ENCODE assay signal across 15 cellular contexts in genomic region chr19:56291857-56292256, GRCh38. TPM values are rescaled to one million over a fixed set of nuclear protein-coding genes. Genes with fewer than 3 reads are reported as not detected.
A peak's percentile ranks its signal among the peaks of the same experiment; 100 is the strongest.
DNase-seq lines count a peak whose midpoint lies in the region; TF ChIP-seq lines count a peak whose summit lies in the region.
"Had no signal": no experiment of that assay in that cellular context is flagged by ENCODE, and none has a peak within 500 bp of the region (broad histone marks: within the 10 kb centered on the region; RNA-seq: fewer than 3 reads in every experiment).

No MANE protein-coding gene starts in this region.

- H3K36me3 Mint-ChIP-seq in activated CD4-positive, alpha-beta memory T cell treated with anti-CD3 and anti-CD28 coated beads for 36 hours: peaks cover 23% of the 10 kb centered on the region
- H3K36me3 Mint-ChIP-seq in activated CD4-positive, alpha-beta memory T cell treated with anti-CD3 and anti-CD28 coated beads, Interleukin-2, amount 10 ng/mL, durations not matched to agents 7 days and 5 days (ENCODE audit: low read depth): peaks cover 9% of the 10 kb centered on the region
- H3K36me3 Mint-ChIP-seq in stimulated activated naive CD8-positive, alpha-beta T cell treated with anti-CD3 and anti-CD28 coated beads, Interleukin-15, Interleukin-2, amounts not matched to agents 100 ng/mL and 50 ng/mL, for 24 hours (ENCODE audit: low read depth): peaks cover 41% of the 10 kb centered on the region

- BruUV-seq in PC-9 (replicated peaks; lab: Mats Ljungman, UMichigan): no TSS peak

- intact Hi-C loops in activated CD4-positive, alpha-beta memory T cell treated with anti-CD3 and anti-CD28 coated beads for 36 hours (cut with micrococcal nuclease): no loop called here
- intact Hi-C loops in PC-9 (cut with micrococcal nuclease; ENCODE audit: unreplicated experiment): no loop called here

- H3K27me3 Mint-ChIP-seq in activated CD4-positive, alpha-beta memory T cell treated with anti-CD3 and anti-CD28 coated beads for 36 hours: no peaks in the 10 kb centered on the region
- H3K27me3 Mint-ChIP-seq in activated CD4-positive, alpha-beta memory T cell treated with anti-CD3 and anti-CD28 coated beads, Interleukin-2, amount 10 ng/mL, durations not matched to agents 7 days and 5 days: no peaks in the 10 kb centered on the region
- H3K27me3 Mint-ChIP-seq in stimulated activated naive CD8-positive, alpha-beta T cell treated with anti-CD3 and anti-CD28 coated beads, Interleukin-15, Interleukin-2, amounts not matched to agents 100 ng/mL and 50 ng/mL, for 24 hours: no peaks in the 10 kb centered on the region

- no peak overlapping the region for H2AFZ ChIP-seq in PC-9

- no peaks in the 10 kb centered on the region for H3K4me1 Mint-ChIP-seq in activated CD4-positive, alpha-beta memory T cell treated with anti-CD3 and anti-CD28 coated beads for 36 hours (ENCODE audit: low read depth)
- no peaks in the 10 kb centered on the region for H3K4me1 Mint-ChIP-seq in activated CD4-positive, alpha-beta memory T cell treated with anti-CD3 and anti-CD28 coated beads, Interleukin-2, amount 10 ng/mL, durations not matched to agents 7 days and 5 days
- H3K4me1 Mint-ChIP-seq in stimulated activated naive CD8-positive, alpha-beta T cell treated with anti-CD3 and anti-CD28 coated beads, Interleukin-15, Interleukin-2, amounts not matched to agents 100 ng/mL and 50 ng/mL, for 24 hours (ENCODE audit: low read depth): peaks cover 16% of the 10 kb centered on the region

- TF ChIP-seq CTCF in choroid plexus epithelial cell (conservative IDR thresholded peaks at IDR 0.05; ENCODE audit: low read depth, low read length) (no peak), PC-9 (conservative IDR thresholded peaks at IDR 0.05) (no peak)

- H3K4me1 ChIP-seq in PC-9 (replicated peaks; ENCODE audit: insufficient read depth): no peaks in the 10 kb centered on the region

- no peaks in the 10 kb centered on the region for H3K36me3 ChIP-seq in PC-9 (ENCODE audit: low read depth)

- H3K27ac ChIP-seq in PC-9: no peak overlapping the region

- no peaks in the 10 kb centered on the region for H3K9me3 Mint-ChIP-seq in activated CD4-positive, alpha-beta memory T cell treated with anti-CD3 and anti-CD28 coated beads for 36 hours
- H3K9me3 Mint-ChIP-seq in activated CD4-positive, alpha-beta memory T cell treated with anti-CD3 and anti-CD28 coated beads, Interleukin-2, amount 10 ng/mL, durations not matched to agents 7 days and 5 days: peaks cover 4% of the 10 kb centered on the region
- H3K9me3 Mint-ChIP-seq in stimulated activated naive CD8-positive, alpha-beta T cell treated with anti-CD3 and anti-CD28 coated beads, Interleukin-15, Interleukin-2, amounts not matched to agents 100 ng/mL and 50 ng/mL, for 24 hours: peaks cover 3% of the 10 kb centered on the region

- no peak overlapping the region for H3K4me2 ChIP-seq in PC-9

- no peaks in the 10 kb centered on the region for H3K9me3 ChIP-seq in PC-9 (ENCODE audit: insufficient read depth, low read depth)

- H3K27me3 ChIP-seq in PC-9 (ENCODE audit: insufficient read depth, low read depth): no peaks in the 10 kb centered on the region

- H3K9me2 ChIP-seq in PC-9 (ENCODE audit: insufficient read depth): no peaks in the 10 kb centered on the region

- no peaks in the 10 kb centered on the region for H3K79me2 ChIP-seq in PC-9 (ENCODE audit: low read depth)

- H3F3A ChIP-seq in PC-9 (ENCODE audit: insufficient read depth, low read depth): no peaks in the 10 kb centered on the region

- peak; percentile 17 for DNase-seq in activated CD4-positive, alpha-beta memory T cell treated with anti-CD3 and anti-CD28 coated beads for 36 hours
- DNase-seq in activated CD4-positive, alpha-beta memory T cell treated with anti-CD3 and anti-CD28 coated beads, Interleukin-2, amount 10 ng/mL, durations not matched to agents 7 days and 5 days: no peak
- DNase-seq in stimulated activated CD4-positive, alpha-beta T cell treated with anti-CD3 and anti-CD28 coated beads, Interleukin-1b, Interleukin-23, amount 100 ng/mL, for 48 hours: peak; percentile 39
- DNase-seq in stimulated activated CD4-positive, alpha-beta T cell treated with anti-CD3 and anti-CD28 coated beads, Interleukin-12 subunit alpha, Interleukin-12 subunit beta, amount 100 ng/mL, for 4 hours: no peak
- DNase-seq in choroid plexus epithelial cell (ENCODE audit: low read depth): peak; percentile 6
- DNase-seq in PC-9: no peak
- DNase-seq in NCI-H774 (lab: John Stamatoyannopoulos, UW): no peak
- DNase-seq: DMS53, Karpas-422, NCI-H1436, NCI-H2029 treated with DMSO at 0.1 percent for 48 hours, NCI-H510A treated with DMSO at 0.1 percent for 48 hours had no signal

- POLR2A ChIA-PET in activated CD4-positive, alpha-beta memory T cell treated with anti-CD3 and anti-CD28 coated beads for 36 hours (lab: Charles Lee): no interaction called here
- POLR2A ChIA-PET in activated CD4-positive, alpha-beta memory T cell treated with anti-CD3 and anti-CD28 coated beads, Interleukin-2, amount 10 ng/mL, durations not matched to agents 7 days and 5 days (lab: Charles Lee): no interaction called here
- POLR2A ChIA-PET in PC-9 (lab: Charles Lee; ENCODE audit: unreplicated experiment): no interaction called here

- H3K27ac Mint-ChIP-seq in activated CD4-positive, alpha-beta memory T cell treated with anti-CD3 and anti-CD28 coated beads for 36 hours: no peak overlapping the region
- no peak overlapping the region for H3K27ac Mint-ChIP-seq in activated CD4-positive, alpha-beta memory T cell treated with anti-CD3 and anti-CD28 coated beads, Interleukin-2, amount 10 ng/mL, durations not matched to agents 7 days and 5 days
- peak overlapping the region; percentile 78 for H3K27ac Mint-ChIP-seq in stimulated activated naive CD8-positive, alpha-beta T cell treated with anti-CD3 and anti-CD28 coated beads, Interleukin-15, Interleukin-2, amounts not matched to agents 100 ng/mL and 50 ng/mL, for 24 hours

- peaks cover 9% of the 10 kb centered on the region; the same call in 1 of the 2 replicates for H4K20me1 ChIP-seq in PC-9 (ENCODE audit: insufficient read depth)

- H3K4me3 ChIP-seq in choroid plexus epithelial cell (ENCODE audit: low read depth, low read length): no peak overlapping the region
- no peak overlapping the region for H3K4me3 ChIP-seq in PC-9

- no peak overlapping the region for H3K4me3 Mint-ChIP-seq in activated CD4-positive, alpha-beta memory T cell treated with anti-CD3 and anti-CD28 coated beads for 36 hours
- H3K4me3 Mint-ChIP-seq in activated CD4-positive, alpha-beta memory T cell treated with anti-CD3 and anti-CD28 coated beads, Interleukin-2, amount 10 ng/mL, durations not matched to agents 7 days and 5 days: no peak overlapping the region
- no peak overlapping the region for H3K4me3 Mint-ChIP-seq in stimulated activated naive CD8-positive, alpha-beta T cell treated with anti-CD3 and anti-CD28 coated beads, Interleukin-15, Interleukin-2, amounts not matched to agents 100 ng/mL and 50 ng/mL, for 24 hours
- H3K4me3 Mint-ChIP-seq: CD14-positive monocyte had no signal

- CTCF ChIA-PET in activated CD4-positive, alpha-beta memory T cell treated with anti-CD3 and anti-CD28 coated beads for 36 hours (lab: Charles Lee): interaction anchor here (0.6 to 2.0 kb wide), 3 partner anchors 18 to 1638 kb away, joined by 3 to 10 read pairs (median 3); no protein-coding TSS in a partner anchor
- CTCF ChIA-PET in activated CD4-positive, alpha-beta memory T cell treated with anti-CD3 and anti-CD28 coated beads, Interleukin-2, amount 10 ng/mL, durations not matched to agents 7 days and 5 days (lab: Charles Lee): no interaction called here
- CTCF ChIA-PET in PC-9 (lab: Charles Lee): no interaction called here

RNA-seq across cellular contexts. Expression of gene EDDM13, which starts 19.3 kb away (rescaled TPM):
- not detected for total RNA-seq in activated CD4-positive, alpha-beta memory T cell treated with anti-CD3 and anti-CD28 coated beads for 36 hours
- total RNA-seq in activated CD4-positive, alpha-beta memory T cell treated with anti-CD3 and anti-CD28 coated beads, Interleukin-2, amount 10 ng/mL, durations not matched to agents 7 days and 5 days: 1 to 10 TPM; 1.4 to 2.9 TPM
- not detected in 2 replicates for total RNA-seq in PC-9 (2021)
- total RNA-seq: A673 had no signal

RNA-seq across cellular contexts. Expression of gene ZSCAN5A, which starts 22.8 kb away (rescaled TPM):
- 1 to 10 TPM; 4.5 to 5.2 TPM for total RNA-seq in activated CD4-positive, alpha-beta memory T cell treated with anti-CD3 and anti-CD28 coated beads for 36 hours
- total RNA-seq in activated CD4-positive, alpha-beta memory T cell treated with anti-CD3 and anti-CD28 coated beads, Interleukin-2, amount 10 ng/mL, durations not matched to agents 7 days and 5 days: 1 to 10 TPM; 6.2 to 6.7 TPM
- 20.5 and 23.6 TPM in 2 replicates for total RNA-seq in PC-9 (2021)

Comparison
In these comparisons a context has a peak if more than half of its experiments do, and no peak if none do; other contexts are left out.
1. DNase-seq: peak in activated CD4-positive, alpha-beta memory T cell treated with anti-CD3 and anti-CD28 coated beads for 36 hours (single experiment), stimulated activated CD4-positive, alpha-beta T cell treated with anti-CD3 and anti-CD28 coated beads, Interleukin-1b, Interleukin-23, amount 100 ng/mL, for 48 hours (single experiment) and choroid plexus epithelial cell (single experiment); none in activated CD4-positive, alpha-beta memory T cell treated with anti-CD3 and anti-CD28 coated beads, Interleukin-2, amount 10 ng/mL, durations not matched to agents 7 days and 5 days (single experiment), stimulated activated CD4-positive, alpha-beta T cell treated with anti-CD3 and anti-CD28 coated beads, Interleukin-12 subunit alpha, Interleukin-12 subunit beta, amount 100 ng/mL, for 4 hours (single experiment), PC-9 (0 of 2) and NCI-H774 (single experiment).